In the genomic region with DNA sequence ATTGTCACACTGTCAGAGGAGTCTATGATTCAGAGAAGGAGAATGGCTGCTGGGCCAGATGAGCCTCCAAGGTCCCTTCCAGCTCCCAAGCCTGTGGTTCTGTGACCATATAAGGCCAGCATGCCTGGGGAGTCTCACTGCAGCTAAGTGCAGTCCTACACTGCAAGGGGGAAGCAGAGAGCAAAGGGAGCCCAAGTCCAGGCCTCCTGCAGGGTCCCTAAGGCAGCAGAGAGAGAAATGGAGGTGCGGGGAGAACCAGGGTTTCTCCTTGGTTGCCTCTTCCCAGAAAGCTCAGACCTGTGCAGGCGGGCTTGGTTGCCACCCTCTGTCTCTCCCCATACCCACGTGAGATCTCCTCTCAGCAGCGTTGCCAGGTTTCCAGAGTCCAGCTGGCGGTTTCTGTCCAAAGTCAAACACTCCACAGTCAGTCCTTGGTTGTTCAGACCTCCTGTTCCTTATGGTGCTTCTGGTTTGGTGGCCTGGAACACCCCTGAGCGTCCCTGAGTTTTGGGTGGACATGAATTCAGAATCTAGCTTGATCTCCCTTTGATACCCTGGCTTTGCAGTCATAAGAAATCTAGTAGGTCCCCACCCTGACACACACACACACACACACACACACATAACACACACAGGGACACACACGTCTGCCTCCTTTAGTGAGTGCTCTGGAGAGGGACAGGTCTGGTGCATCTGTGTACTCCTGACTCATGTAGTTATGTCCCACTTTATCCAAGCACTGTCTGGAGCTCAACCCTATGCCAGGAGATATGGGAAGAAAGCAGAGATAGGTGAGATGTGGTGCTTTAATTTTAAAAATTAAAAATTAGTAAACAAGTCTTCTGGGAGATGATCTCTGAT, we compare ENCODE assay signal across 8 cellular contexts.
DNase-seq lines count a peak whose midpoint lies in the region; ATAC-seq and TF ChIP-seq lines count a peak whose summit lies in the region.

No MANE protein-coding gene starts in this region.

- H3K27me3 ChIP-seq in left ventricle myocardium inferior (ENCODE audit: low read depth) = no peaks in the 10 kb centered on the region

- intact Hi-C loops in left ventricle myocardium inferior (cut with micrococcal nuclease) = no loop called here

- H3K4me3 ChIP-seq in left ventricle myocardium inferior = no peak overlapping the region

- peak; percentile 87 for DNase-seq in DMS53 (lab: John Stamatoyannopoulos, UW)
- DNase-seq in left ventricle myocardium inferior = no peak
- DNase-seq in pons (ENCODE audit: low spot score) = peak; percentile 87
- DNase-seq in cortex of kidney (lab: John Stamatoyannopoulos, UW) = no peak
- no peak for DNase-seq in activated T-cell treated with anti-CD3 and anti-CD28 coated beads for 4 hours
- DNase-seq in stimulated activated CD4-positive, alpha-beta T cell treated with anti-CD3 and anti-CD28 coated beads, Interleukin-4, amount 100 ng/mL, for 4 hours = no peak

- no peaks in the 10 kb centered on the region for H3K9me3 ChIP-seq in left ventricle myocardium inferior (replicated peaks)

- H3K4me1 ChIP-seq in left ventricle myocardium inferior = peaks cover 26% of the 10 kb centered on the region

- ATAC-seq in SK-N-SH treated with all-trans-retinoic acid at 6 μM for 48 hours = peak; percentile 52
- ATAC-seq in HG03457 (IDR thresholded peaks at IDR 0.05; ENCODE audit: unreplicated experiment) = no peak

- peak; percentile 37 for TF ChIP-seq CTCF in left ventricle myocardium inferior (IDR thresholded peaks at IDR 0.05; ENCODE audit: borderline replicate concordance)

- H3K36me3 ChIP-seq in left ventricle myocardium inferior = no peaks in the 10 kb centered on the region

- peak overlapping the region; percentile 76 for H3K27ac ChIP-seq in left ventricle myocardium inferior (replicated peaks)

TF ChIP-seq in SK-N-SH treated with all-trans-retinoic acid at 6 μM for 48 hours, 23 proteins besides CTCF, POLR2A, EP300 and RAD21:
- TF ChIP-seq, protein P1, sequence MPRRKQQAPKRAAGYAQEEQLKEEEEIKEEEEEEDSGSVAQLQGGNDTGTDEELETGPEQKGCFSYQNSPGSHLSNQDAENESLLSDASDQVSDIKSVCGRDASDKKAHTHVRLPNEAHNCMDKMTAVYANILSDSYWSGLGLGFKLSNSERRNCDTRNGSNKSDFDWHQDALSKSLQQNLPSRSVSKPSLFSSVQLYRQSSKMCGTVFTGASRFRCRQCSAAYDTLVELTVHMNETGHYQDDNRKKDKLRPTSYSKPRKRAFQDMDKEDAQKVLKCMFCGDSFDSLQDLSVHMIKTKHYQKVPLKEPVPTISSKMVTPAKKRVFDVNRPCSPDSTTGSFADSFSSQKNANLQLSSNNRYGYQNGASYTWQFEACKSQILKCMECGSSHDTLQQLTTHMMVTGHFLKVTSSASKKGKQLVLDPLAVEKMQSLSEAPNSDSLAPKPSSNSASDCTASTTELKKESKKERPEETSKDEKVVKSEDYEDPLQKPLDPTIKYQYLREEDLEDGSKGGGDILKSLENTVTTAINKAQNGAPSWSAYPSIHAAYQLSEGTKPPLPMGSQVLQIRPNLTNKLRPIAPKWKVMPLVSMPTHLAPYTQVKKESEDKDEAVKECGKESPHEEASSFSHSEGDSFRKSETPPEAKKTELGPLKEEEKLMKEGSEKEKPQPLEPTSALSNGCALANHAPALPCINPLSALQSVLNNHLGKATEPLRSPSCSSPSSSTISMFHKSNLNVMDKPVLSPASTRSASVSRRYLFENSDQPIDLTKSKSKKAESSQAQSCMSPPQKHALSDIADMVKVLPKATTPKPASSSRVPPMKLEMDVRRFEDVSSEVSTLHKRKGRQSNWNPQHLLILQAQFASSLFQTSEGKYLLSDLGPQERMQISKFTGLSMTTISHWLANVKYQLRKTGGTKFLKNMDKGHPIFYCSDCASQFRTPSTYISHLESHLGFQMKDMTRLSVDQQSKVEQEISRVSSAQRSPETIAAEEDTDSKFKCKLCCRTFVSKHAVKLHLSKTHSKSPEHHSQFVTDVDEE (CRISPR knock-in tag; IDR thresholded peaks at IDR 0.05) = no peak
- no peak for TF ChIP-seq ZFP30 (CRISPR knock-in tag; IDR thresholded peaks at IDR 0.05)
- TF ChIP-seq, protein P2, sequence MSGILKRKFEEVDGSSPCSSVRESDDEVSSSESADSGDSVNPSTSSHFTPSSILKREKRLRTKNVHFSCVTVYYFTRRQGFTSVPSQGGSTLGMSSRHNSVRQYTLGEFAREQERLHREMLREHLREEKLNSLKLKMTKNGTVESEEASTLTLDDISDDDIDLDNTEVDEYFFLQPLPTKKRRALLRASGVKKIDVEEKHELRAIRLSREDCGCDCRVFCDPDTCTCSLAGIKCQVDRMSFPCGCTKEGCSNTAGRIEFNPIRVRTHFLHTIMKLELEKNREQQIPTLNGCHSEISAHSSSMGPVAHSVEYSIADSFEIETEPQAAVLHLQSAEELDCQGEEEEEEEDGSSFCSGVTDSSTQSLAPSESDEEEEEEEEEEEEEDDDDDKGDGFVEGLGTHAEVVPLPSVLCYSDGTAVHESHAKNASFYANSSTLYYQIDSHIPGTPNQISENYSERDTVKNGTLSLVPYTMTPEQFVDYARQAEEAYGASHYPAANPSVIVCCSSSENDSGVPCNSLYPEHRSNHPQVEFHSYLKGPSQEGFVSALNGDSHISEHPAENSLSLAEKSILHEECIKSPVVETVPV (CRISPR knock-in tag; IDR thresholded peaks at IDR 0.05) = no peak
- no peak for TF ChIP-seq ZNF8 (CRISPR knock-in tag; IDR thresholded peaks at IDR 0.05)
- TF ChIP-seq, protein P3, sequence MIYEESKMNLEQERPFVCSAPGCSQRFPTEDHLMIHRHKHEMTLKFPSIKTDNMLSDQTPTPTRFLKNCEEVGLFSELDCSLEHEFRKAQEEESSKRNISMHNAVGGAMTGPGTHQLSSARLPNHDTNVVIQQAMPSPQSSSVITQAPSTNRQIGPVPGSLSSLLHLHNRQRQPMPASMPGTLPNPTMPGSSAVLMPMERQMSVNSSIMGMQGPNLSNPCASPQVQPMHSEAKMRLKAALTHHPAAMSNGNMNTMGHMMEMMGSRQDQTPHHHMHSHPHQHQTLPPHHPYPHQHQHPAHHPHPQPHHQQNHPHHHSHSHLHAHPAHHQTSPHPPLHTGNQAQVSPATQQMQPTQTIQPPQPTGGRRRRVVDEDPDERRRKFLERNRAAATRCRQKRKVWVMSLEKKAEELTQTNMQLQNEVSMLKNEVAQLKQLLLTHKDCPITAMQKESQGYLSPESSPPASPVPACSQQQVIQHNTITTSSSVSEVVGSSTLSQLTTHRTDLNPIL (CRISPR knock-in tag; IDR thresholded peaks at IDR 0.05; ENCODE audit: low read depth) = no peak
- TF ChIP-seq BACH2 (CRISPR knock-in tag; IDR thresholded peaks at IDR 0.05; ENCODE audit: borderline replicate concordance) = no peak
- TF ChIP-seq RARB (CRISPR knock-in tag; IDR thresholded peaks at IDR 0.05) = no peak
- no peak for TF ChIP-seq TCF4 (CRISPR knock-in tag; IDR thresholded peaks at IDR 0.05; ENCODE audit: borderline replicate concordance)
- TF ChIP-seq TOX (CRISPR knock-in tag; IDR thresholded peaks at IDR 0.05; ENCODE audit: borderline replicate concordance) = no peak
- TF ChIP-seq ZFP3 (CRISPR knock-in tag; IDR thresholded peaks at IDR 0.05) = no peak
- TF ChIP-seq ISL1 (CRISPR knock-in tag; IDR thresholded peaks at IDR 0.05) = no peak
- TF ChIP-seq, protein P4, sequence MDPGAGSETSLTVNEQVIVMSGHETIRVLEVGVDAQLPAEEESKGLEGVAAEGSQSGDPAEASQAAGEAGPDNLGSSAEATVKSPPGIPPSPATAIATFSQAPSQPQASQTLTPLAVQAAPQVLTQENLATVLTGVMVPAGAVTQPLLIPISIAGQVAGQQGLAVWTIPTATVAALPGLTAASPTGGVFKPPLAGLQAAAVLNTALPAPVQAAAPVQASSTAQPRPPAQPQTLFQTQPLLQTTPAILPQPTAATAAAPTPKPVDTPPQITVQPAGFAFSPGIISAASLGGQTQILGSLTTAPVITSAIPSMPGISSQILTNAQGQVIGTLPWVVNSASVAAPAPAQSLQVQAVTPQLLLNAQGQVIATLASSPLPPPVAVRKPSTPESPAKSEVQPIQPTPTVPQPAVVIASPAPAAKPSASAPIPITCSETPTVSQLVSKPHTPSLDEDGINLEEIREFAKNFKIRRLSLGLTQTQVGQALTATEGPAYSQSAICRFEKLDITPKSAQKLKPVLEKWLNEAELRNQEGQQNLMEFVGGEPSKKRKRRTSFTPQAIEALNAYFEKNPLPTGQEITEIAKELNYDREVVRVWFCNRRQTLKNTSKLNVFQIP (CRISPR knock-in tag; IDR thresholded peaks at IDR 0.05; ENCODE audit: borderline replicate concordance, low read depth) = no peak
- no peak for TF ChIP-seq ZNF70 (CRISPR knock-in tag; IDR thresholded peaks at IDR 0.05)
- TF ChIP-seq ZC3H10 (CRISPR knock-in tag; IDR thresholded peaks at IDR 0.05) = no peak
- TF ChIP-seq OSR1 (CRISPR knock-in tag; IDR thresholded peaks at IDR 0.05) = no peak
- no peak for TF ChIP-seq ESRRG (CRISPR knock-in tag; IDR thresholded peaks at IDR 0.05)
- no peak for TF ChIP-seq GLIS3 (CRISPR knock-in tag; IDR thresholded peaks at IDR 0.05)
- TF ChIP-seq PPARA (CRISPR knock-in tag; IDR thresholded peaks at IDR 0.05; ENCODE audit: borderline replicate concordance) = no peak
- no peak for TF ChIP-seq CSDC2 (CRISPR knock-in tag; IDR thresholded peaks at IDR 0.05)

Comparison
In these comparisons a context has a peak if more than half of its experiments do, and no peak if none do; other contexts are left out.
1. DNase-seq: peak in DMS53 (single experiment) and pons (single experiment); none in left ventricle myocardium inferior (single experiment), cortex of kidney (single experiment), activated T-cell treated with anti-CD3 and anti-CD28 coated beads for 4 hours (single experiment) and stimulated activated CD4-positive, alpha-beta T cell treated with anti-CD3 and anti-CD28 coated beads, Interleukin-4, amount 100 ng/mL, for 4 hours (0 of 2).